ENCODE assay signal across 1 cellular context in the genomic region with DNA sequence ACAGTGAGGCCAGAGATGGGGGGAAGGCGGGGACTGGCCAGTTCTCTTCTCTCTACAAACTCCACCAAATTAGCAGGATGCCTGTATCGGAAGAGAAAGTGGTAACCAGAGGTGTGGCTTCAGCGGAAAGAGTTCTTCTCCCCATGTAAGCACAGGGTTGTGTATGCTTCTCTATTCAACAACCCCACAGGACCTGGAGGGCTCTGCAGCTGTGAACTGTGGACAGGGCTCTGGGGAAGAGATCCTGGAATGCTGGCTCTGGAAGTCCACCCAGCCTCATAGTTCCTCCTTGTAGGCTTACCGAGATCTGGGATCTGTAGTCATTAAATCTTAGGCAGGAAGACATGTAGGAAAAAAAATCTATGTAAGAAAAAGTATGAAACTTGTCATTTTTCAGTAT.
TF ChIP-seq lines count a peak whose summit lies in the region.

No MANE protein-coding gene starts in this region.

TF ChIP-seq in IMR-90, 13 proteins besides CTCF, POLR2A, EP300 and RAD21:
- TF ChIP-seq ELK1 (IDR thresholded peaks at IDR 0.05; ENCODE audit: borderline replicate concordance, low read depth, low read length): no peak
- peak; percentile 19; the same call in 1 of the 2 replicates for TF ChIP-seq NFE2L2 (IDR thresholded peaks at IDR 0.05; ENCODE audit: low read depth, low read length)
